ENCODE assay signal across 3 cellular contexts in the genomic region with DNA sequence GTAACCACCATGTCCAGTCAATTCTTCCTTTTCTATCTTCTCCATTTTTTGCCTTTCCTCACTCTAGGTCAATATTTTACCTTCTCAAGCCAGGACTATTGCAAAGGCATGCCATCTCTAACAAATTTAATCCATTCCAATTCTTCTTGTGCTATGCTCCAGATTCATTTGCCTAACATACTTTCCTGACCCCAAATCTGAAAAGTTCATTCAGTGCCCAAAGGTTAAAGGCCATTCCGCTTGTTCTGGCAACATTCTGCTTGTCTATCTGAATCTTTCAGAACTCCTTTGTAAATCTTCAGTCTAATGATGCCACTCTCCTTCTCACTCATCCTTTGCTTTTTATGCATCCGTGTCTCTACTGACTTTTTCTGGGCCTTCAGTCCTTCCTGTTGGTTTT.
TF ChIP-seq lines count a peak whose summit lies in the region.

No MANE protein-coding gene starts in this region.

TF ChIP-seq in liver, 16 proteins besides CTCF, POLR2A, EP300 and RAD21:
- TF ChIP-seq EGR1 (IDR thresholded peaks at IDR 0.05; ENCODE audit: low read depth in 2 of 2), result no peak
- no peak for TF ChIP-seq YY1 (IDR thresholded peaks at IDR 0.05)
- TF ChIP-seq, protein P1, sequence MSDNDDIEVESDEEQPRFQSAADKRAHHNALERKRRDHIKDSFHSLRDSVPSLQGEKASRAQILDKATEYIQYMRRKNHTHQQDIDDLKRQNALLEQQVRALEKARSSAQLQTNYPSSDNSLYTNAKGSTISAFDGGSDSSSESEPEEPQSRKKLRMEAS (IDR thresholded peaks at IDR 0.05), result no peak
- TF ChIP-seq NR2F2 (IDR thresholded peaks at IDR 0.05), result peak; percentile 76
- TF ChIP-seq HNF4A (conservative IDR thresholded peaks at IDR 0.05), result peak; percentile 70 to 74
- peak; percentile 77 to 79 for TF ChIP-seq RXRA (IDR thresholded peaks at IDR 0.05)

TF ChIP-seq in HepG2, 621 proteins besides CTCF, POLR2A, EP300 and RAD21:
- TF ChIP-seq ZNF709 (CRISPR knock-in tag; IDR thresholded peaks at IDR 0.05) (no peak), ZNF558 (CRISPR knock-in tag; IDR thresholded peaks at IDR 0.05; ENCODE audit: borderline replicate concordance) (no peak), SNRNP70 (IDR thresholded peaks at IDR 0.05; ENCODE audit: low read depth, low read length) (no peak), HOXA3 (CRISPR knock-in tag; IDR thresholded peaks at IDR 0.05) (no peak), RARA (CRISPR knock-in tag; IDR thresholded peaks at IDR 0.05) (no peak), ZKSCAN8 (CRISPR knock-in tag; IDR thresholded peaks at IDR 0.05; ENCODE audit: borderline replicate concordance) (no peak), GFI1 (CRISPR knock-in tag; IDR thresholded peaks at IDR 0.05; ENCODE audit: borderline replicate concordance) (no peak), ZNF724P (CRISPR knock-in tag; IDR thresholded peaks at IDR 0.05; ENCODE audit: borderline replicate concordance) (no peak), SAFB2 (CRISPR knock-in tag; IDR thresholded peaks at IDR 0.05; ENCODE audit: borderline replicate concordance, low read depth) (no peak), GZF1 (CRISPR knock-in tag; IDR thresholded peaks at IDR 0.05) (no peak), CREB1 (IDR thresholded peaks at IDR 0.05) (no peak), CREB1 (CRISPR knock-in tag; IDR thresholded peaks at IDR 0.05) (no peak)
- TF ChIP-seq, protein P2, sequence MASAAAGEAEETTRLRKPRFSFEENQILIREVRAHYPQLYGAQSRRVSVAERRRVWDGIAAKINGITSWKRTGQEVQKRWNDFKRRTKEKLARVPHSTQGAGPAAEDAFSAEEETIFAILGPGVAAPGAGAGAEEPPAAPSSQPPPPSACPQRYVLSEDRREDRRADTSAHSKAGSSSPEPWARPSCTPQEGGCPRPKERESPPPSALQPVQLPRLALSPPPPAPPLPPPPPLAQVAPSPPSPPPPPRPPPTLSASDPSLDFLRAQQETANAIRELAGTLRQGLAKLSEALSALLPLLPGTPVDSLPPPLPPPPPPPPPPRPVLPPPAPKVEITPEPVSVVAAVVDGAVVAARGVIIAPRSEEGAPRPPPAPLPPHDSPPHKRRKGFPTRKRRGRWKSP (CRISPR knock-in tag; IDR thresholded peaks at IDR 0.05), result no peak
- TF ChIP-seq, protein P3, sequence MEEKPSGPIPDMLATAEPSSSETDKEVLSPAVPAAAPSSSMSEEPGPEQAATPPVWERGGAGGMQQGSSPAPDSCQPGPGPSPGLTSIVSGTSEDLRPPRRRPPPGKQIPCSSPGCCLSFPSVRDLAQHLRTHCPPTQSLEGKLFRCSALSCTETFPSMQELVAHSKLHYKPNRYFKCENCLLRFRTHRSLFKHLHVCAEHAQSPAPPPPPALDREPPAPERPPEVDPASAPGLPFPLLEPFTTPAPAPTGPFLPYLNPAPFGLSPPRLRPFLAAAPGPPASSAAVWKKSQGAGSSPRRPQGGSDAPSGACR (CRISPR knock-in tag; IDR thresholded peaks at IDR 0.05), result no peak

TF ChIP-seq in GM12878, 131 proteins besides CTCF, POLR2A, EP300 and RAD21:
- TF ChIP-seq NRF1 (conservative IDR thresholded peaks at IDR 0.05; ENCODE audit: low read depth, low read length) (no peak), BRCA1 (IDR thresholded peaks at IDR 0.05; ENCODE audit: low read depth, low read length) (no peak), PAX5 (IDR thresholded peaks at IDR 0.05; ENCODE audit: borderline replicate concordance, low read depth, low read length) (no peak), RBBP5 (conservative IDR thresholded peaks at IDR 0.05) (no peak), KDM1A (IDR thresholded peaks at IDR 0.05; ENCODE audit: borderline replicate concordance) (no peak), MTA2 (IDR thresholded peaks at IDR 0.05; ENCODE audit: low read depth) (no peak), PML (IDR thresholded peaks at IDR 0.05; ENCODE audit: low read length) (no peak), NR2F1 (conservative IDR thresholded peaks at IDR 0.05) (no peak), TBL1XR1 (IDR thresholded peaks at IDR 0.05; ENCODE audit: low read depth, low read length) (no peak), HCFC1 (IDR thresholded peaks at IDR 0.05; ENCODE audit: low read length) (no peak), IRF3 (IDR thresholded peaks at IDR 0.05) (no peak)
- TF ChIP-seq, protein P4, sequence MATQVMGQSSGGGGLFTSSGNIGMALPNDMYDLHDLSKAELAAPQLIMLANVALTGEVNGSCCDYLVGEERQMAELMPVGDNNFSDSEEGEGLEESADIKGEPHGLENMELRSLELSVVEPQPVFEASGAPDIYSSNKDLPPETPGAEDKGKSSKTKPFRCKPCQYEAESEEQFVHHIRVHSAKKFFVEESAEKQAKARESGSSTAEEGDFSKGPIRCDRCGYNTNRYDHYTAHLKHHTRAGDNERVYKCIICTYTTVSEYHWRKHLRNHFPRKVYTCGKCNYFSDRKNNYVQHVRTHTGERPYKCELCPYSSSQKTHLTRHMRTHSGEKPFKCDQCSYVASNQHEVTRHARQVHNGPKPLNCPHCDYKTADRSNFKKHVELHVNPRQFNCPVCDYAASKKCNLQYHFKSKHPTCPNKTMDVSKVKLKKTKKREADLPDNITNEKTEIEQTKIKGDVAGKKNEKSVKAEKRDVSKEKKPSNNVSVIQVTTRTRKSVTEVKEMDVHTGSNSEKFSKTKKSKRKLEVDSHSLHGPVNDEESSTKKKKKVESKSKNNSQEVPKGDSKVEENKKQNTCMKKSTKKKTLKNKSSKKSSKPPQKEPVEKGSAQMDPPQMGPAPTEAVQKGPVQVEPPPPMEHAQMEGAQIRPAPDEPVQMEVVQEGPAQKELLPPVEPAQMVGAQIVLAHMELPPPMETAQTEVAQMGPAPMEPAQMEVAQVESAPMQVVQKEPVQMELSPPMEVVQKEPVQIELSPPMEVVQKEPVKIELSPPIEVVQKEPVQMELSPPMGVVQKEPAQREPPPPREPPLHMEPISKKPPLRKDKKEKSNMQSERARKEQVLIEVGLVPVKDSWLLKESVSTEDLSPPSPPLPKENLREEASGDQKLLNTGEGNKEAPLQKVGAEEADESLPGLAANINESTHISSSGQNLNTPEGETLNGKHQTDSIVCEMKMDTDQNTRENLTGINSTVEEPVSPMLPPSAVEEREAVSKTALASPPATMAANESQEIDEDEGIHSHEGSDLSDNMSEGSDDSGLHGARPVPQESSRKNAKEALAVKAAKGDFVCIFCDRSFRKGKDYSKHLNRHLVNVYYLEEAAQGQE (IDR thresholded peaks at IDR 0.05; ENCODE audit: low read depth, low read length), result no peak
